11 cellular contexts compared by ENCODE assay signal in the genomic region with DNA sequence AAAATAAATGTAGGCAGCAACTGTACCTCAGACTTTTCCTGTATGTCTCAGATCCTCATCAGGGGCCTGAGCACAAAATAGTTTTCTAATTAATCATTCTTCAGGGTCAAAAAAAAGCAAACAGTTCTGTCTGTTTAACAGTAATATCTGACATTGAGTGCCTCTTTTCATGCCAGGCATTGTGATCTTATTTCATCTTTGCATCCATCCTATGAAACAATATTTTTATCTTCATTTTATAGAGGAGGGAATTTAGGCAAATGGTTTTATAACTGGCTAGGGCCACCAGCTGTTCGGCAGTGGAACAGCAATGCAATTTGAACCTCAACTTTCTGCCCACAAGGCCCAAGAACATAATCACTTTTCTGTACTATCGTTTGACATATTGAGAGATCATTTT.
DNase-seq lines count a peak whose midpoint lies in the region; ATAC-seq and TF ChIP-seq lines count a peak whose summit lies in the region.
"Had no signal": no experiment of that assay in that cellular context is flagged by ENCODE, and none has a peak within 500 bp of the region (broad histone marks: within the 10 kb centered on the region; RNA-seq: fewer than 3 reads in every experiment).

No MANE protein-coding gene starts in this region.

- no peaks in the 10 kb centered on the region for H3K27me3 Mint-ChIP-seq in CD14-positive monocyte (ENCODE audit: low read depth in 3 of 3)
- H3K27me3 Mint-ChIP-seq: activated naive CD8-positive, alpha-beta T cell treated with anti-CD3 and anti-CD28 coated beads, Interleukin-2, amount 10 ng/mL, durations not matched to agents 7 days and 5 days had no signal

- intact Hi-C loops in CD14-positive monocyte (cut with micrococcal nuclease) = no loop called here

- peaks cover 16 to 23% of the 10 kb centered on the region in 2 donors for H3K36me3 Mint-ChIP-seq in CD14-positive monocyte

- H3K9me3 Mint-ChIP-seq in CD14-positive monocyte = peaks cover 0 to 4% (median 0%) of the 10 kb centered on the region in 7 donors
- H3K9me3 Mint-ChIP-seq: activated naive CD8-positive, alpha-beta T cell treated with anti-CD3 and anti-CD28 coated beads, Interleukin-2, amount 10 ng/mL, durations not matched to agents 7 days and 5 days had no signal

- H3K4me1 Mint-ChIP-seq in CD14-positive monocyte = no peaks in the 10 kb centered on the region

- no peak overlapping the region for H3K27ac Mint-ChIP-seq in CD14-positive monocyte
- H3K27ac Mint-ChIP-seq: activated naive CD8-positive, alpha-beta T cell treated with anti-CD3 and anti-CD28 coated beads, Interleukin-2, amount 10 ng/mL, durations not matched to agents 7 days and 5 days had no signal

- ATAC-seq in GM18505 (IDR thresholded peaks at IDR 0.05; ENCODE audit: unreplicated experiment) (no peak), GM21367 (IDR thresholded peaks at IDR 0.05; ENCODE audit: unreplicated experiment) (no peak)

- TF ChIP-seq POLR2A in GM18505 (IDR thresholded peaks at IDR 0.05; ENCODE audit: borderline replicate concordance, extremely low read depth, insufficient read depth, insufficient read length) = no peak

- DNase-seq in NCI-H226 (peak; percentile 10), epithelial cell of esophagus (ENCODE audit: low read depth) (no peak), retinal pigment epithelial cell (ENCODE audit: low read depth) (no peak), CD14-positive monocyte (ENCODE audit: low spot score) (no peak)
- DNase-seq: activated CD4-positive, alpha-beta T cell treated with anti-CD3 and anti-CD28 coated beads for 1 hour; activated naive CD8-positive, alpha-beta T cell treated with anti-CD3 and anti-CD28 coated beads, Interleukin-2, amount 10 ng/mL, durations not matched to agents 7 days and 5 days; hypothalamus; NCI-H69 had no signal

- TF ChIP-seq CTCF in GM12873 (IDR thresholded peaks at IDR 0.05; ENCODE audit: insufficient read depth, low read depth, low read length, missing control alignments) (peak; percentile 25), epithelial cell of esophagus (IDR thresholded peaks at IDR 0.05; ENCODE audit: insufficient read depth, low read depth, low read length, missing control alignments) (peak; percentile 33), retinal pigment epithelial cell (conservative IDR thresholded peaks at IDR 0.05; ENCODE audit: low read depth, low read length) (peak; percentile 68), CD14-positive monocyte (IDR thresholded peaks at IDR 0.05) (no peak)

- no peak overlapping the region for H3K4me3 Mint-ChIP-seq in CD14-positive monocyte
- H3K4me3 Mint-ChIP-seq: activated naive CD8-positive, alpha-beta T cell treated with anti-CD3 and anti-CD28 coated beads, Interleukin-2, amount 10 ng/mL, durations not matched to agents 7 days and 5 days had no signal

- H3K4me3 ChIP-seq in epithelial cell of esophagus (ENCODE audit: low read length) = no peak overlapping the region
- no peak overlapping the region for H3K4me3 ChIP-seq in retinal pigment epithelial cell (ENCODE audit: low read length)
